Comparison of ENCODE assay signal across 1 cellular context in the genomic region with DNA sequence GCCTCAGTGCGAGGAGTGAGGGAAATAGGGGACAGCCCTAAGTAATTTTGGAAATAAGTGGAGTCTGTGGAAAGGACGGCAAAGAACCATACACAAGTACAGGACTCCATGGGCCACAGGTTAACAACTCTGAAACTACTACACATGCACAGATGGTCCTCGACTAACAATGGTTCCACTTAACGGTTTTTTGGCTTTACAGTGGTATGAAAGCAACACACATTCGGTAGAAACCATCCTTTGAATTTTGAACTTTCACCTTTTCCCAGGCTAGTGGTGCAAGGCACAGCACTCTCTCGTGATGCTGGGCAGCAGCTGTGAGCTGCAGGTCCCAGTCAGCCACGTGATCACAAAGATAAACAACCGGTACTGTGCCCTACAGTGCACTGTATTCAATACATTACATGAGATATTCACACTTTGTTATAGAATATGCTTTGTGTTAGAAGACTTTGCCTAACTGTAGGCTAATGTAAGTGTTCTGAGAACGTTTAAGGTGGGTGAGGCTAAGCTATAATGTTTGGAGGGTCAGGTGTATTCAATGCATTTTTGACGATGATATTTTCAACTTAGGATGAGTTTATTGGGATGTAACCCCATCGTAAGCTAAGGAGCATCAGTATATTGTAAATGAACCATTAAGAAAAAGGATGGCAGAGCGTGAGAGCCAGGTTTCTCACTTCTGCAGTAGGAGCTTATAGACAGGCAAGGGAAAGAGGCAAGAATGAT.
TF ChIP-seq lines count a peak whose summit lies in the region.

No MANE protein-coding gene starts in this region.

TF ChIP-seq in HepG2, 621 proteins besides CTCF, POLR2A, EP300 and RAD21 (continued from another document and continues in another):
- TF ChIP-seq, protein P1, sequence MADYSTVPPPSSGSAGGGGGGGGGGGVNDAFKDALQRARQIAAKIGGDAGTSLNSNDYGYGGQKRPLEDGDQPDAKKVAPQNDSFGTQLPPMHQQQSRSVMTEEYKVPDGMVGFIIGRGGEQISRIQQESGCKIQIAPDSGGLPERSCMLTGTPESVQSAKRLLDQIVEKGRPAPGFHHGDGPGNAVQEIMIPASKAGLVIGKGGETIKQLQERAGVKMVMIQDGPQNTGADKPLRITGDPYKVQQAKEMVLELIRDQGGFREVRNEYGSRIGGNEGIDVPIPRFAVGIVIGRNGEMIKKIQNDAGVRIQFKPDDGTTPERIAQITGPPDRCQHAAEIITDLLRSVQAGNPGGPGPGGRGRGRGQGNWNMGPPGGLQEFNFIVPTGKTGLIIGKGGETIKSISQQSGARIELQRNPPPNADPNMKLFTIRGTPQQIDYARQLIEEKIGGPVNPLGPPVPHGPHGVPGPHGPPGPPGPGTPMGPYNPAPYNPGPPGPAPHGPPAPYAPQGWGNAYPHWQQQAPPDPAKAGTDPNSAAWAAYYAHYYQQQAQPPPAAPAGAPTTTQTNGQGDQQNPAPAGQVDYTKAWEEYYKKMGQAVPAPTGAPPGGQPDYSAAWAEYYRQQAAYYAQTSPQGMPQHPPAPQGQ (CRISPR knock-in tag; IDR thresholded peaks at IDR 0.05; ENCODE audit: borderline replicate concordance) = 0 out of 2 replicates have a peak, but pooled peaks have one; percentile 65
- peak; percentile 94 for TF ChIP-seq ZNF317 (CRISPR knock-in tag; IDR thresholded peaks at IDR 0.05)
- TF ChIP-seq HOXD1 (CRISPR knock-in tag; IDR thresholded peaks at IDR 0.05) = no peak
- TF ChIP-seq, protein P2, sequence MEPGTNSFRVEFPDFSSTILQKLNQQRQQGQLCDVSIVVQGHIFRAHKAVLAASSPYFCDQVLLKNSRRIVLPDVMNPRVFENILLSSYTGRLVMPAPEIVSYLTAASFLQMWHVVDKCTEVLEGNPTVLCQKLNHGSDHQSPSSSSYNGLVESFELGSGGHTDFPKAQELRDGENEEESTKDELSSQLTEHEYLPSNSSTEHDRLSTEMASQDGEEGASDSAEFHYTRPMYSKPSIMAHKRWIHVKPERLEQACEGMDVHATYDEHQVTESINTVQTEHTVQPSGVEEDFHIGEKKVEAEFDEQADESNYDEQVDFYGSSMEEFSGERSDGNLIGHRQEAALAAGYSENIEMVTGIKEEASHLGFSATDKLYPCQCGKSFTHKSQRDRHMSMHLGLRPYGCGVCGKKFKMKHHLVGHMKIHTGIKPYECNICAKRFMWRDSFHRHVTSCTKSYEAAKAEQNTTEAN (CRISPR knock-in tag; conservative IDR thresholded peaks at IDR 0.05) = peak; percentile 93
- TF ChIP-seq ARID5B (CRISPR knock-in tag; IDR thresholded peaks at IDR 0.05) = peak; percentile 98
- 0 out of 2 replicates have a peak, but pooled peaks have one; percentile 13 for TF ChIP-seq RELA (CRISPR knock-in tag; IDR thresholded peaks at IDR 0.05)
- TF ChIP-seq CBX5 (CRISPR knock-in tag; IDR thresholded peaks at IDR 0.05; ENCODE audit: borderline replicate concordance) = peak; percentile 45; the same call in 1 of the 2 replicates
- peak; percentile 98 for TF ChIP-seq HDAC2 (CRISPR knock-in tag; IDR thresholded peaks at IDR 0.05)
- no peak for TF ChIP-seq ZNF557 (CRISPR knock-in tag; IDR thresholded peaks at IDR 0.05)
- no peak for TF ChIP-seq U2AF2 (IDR thresholded peaks at IDR 0.05; ENCODE audit: low read depth, low read length)
- TF ChIP-seq, protein P3, sequence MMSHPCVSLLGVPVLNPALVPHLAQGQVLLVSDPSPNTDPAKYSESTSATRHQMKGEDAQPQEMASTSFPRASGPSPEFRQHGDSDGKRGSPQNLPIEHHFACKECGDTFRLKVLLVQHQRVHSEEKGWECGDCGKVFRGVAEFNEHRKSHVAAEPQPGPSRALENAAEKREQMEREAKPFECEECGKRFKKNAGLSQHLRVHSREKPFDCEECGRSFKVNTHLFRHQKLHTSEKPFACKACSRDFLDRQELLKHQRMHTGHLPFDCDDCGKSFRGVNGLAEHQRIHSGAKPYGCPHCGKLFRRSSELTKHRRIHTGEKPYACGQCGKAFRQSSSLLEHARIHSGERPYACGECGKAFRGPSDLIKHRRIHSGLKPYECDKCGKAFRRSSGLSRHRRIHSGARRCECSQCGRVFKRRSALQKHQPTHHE (CRISPR knock-in tag; IDR thresholded peaks at IDR 0.05; ENCODE audit: borderline replicate concordance) = no peak
- TF ChIP-seq NKX3-1 (CRISPR knock-in tag; IDR thresholded peaks at IDR 0.05) = no peak
- peak; percentile 94 for TF ChIP-seq FOXK2 (IDR thresholded peaks at IDR 0.05)
- TF ChIP-seq ZKSCAN8 (CRISPR knock-in tag; IDR thresholded peaks at IDR 0.05; ENCODE audit: borderline replicate concordance) = peak; percentile 86; the same call in 1 of the 2 replicates
- no peak for TF ChIP-seq SALL2 (CRISPR knock-in tag; IDR thresholded peaks at IDR 0.05)
- TF ChIP-seq CBX1 (IDR thresholded peaks at IDR 0.05; ENCODE audit: low read depth) = peak; percentile 84
- peak; percentile 70 for TF ChIP-seq SOX13 (IDR thresholded peaks at IDR 0.05)
- peak in 1 of 2 experiments; percentile 92; a peak in 2 of 4 replicates for TF ChIP-seq SOX13 (CRISPR knock-in tag; conservative IDR thresholded peaks at IDR 0.05 in 1 of 2, IDR thresholded peaks at IDR 0.05 in 1 of 2)
- no peak for TF ChIP-seq ZNF333 (CRISPR knock-in tag; IDR thresholded peaks at IDR 0.05; ENCODE audit: borderline replicate concordance)
- no peak for TF ChIP-seq GLI4 (CRISPR knock-in tag; IDR thresholded peaks at IDR 0.05; ENCODE audit: borderline replicate concordance)
- no peak for TF ChIP-seq ZBTB10 (CRISPR knock-in tag; IDR thresholded peaks at IDR 0.05; ENCODE audit: borderline replicate concordance)
- no peak for TF ChIP-seq ZNF318 (CRISPR knock-in tag; IDR thresholded peaks at IDR 0.05)
- peak; percentile 39; the same call in 1 of the 2 replicates for TF ChIP-seq SIN3A (IDR thresholded peaks at IDR 0.05; ENCODE audit: borderline replicate concordance, low read depth, low read length)
- peak; percentile 79 for TF ChIP-seq RBM22 (optimal IDR thresholded peaks at IDR 0.05; ENCODE audit: low read length)
- TF ChIP-seq ATF5 (CRISPR knock-in tag; IDR thresholded peaks at IDR 0.05; ENCODE audit: low read depth) = no peak
- no peak for TF ChIP-seq E2F5 (CRISPR knock-in tag; conservative IDR thresholded peaks at IDR 0.05)
- peak; percentile 77; the same call in 1 of the 2 replicates for TF ChIP-seq MYC (CRISPR knock-in tag; IDR thresholded peaks at IDR 0.05; ENCODE audit: borderline replicate concordance)
- peak; percentile 95 for TF ChIP-seq KMT2A (CRISPR knock-in tag; IDR thresholded peaks at IDR 0.05)
- no peak for TF ChIP-seq ZSCAN25 (CRISPR knock-in tag; IDR thresholded peaks at IDR 0.05)
- no peak for TF ChIP-seq ZNF839 (CRISPR knock-in tag; IDR thresholded peaks at IDR 0.05; ENCODE audit: borderline replicate concordance)
- TF ChIP-seq ZNF598 (CRISPR knock-in tag; IDR thresholded peaks at IDR 0.05; ENCODE audit: borderline replicate concordance) = peak; percentile 69; the same call in 1 of the 2 replicates
- no peak for TF ChIP-seq ZNF543 (CRISPR knock-in tag; IDR thresholded peaks at IDR 0.05)
- peak; percentile 85 for TF ChIP-seq MEF2D (CRISPR knock-in tag; IDR thresholded peaks at IDR 0.05)
- TF ChIP-seq TBX2 (CRISPR knock-in tag; IDR thresholded peaks at IDR 0.05; ENCODE audit: borderline replicate concordance) = peak; percentile 95
